Comparison of ENCODE assay signal across 12 cellular contexts in the genomic region with DNA sequence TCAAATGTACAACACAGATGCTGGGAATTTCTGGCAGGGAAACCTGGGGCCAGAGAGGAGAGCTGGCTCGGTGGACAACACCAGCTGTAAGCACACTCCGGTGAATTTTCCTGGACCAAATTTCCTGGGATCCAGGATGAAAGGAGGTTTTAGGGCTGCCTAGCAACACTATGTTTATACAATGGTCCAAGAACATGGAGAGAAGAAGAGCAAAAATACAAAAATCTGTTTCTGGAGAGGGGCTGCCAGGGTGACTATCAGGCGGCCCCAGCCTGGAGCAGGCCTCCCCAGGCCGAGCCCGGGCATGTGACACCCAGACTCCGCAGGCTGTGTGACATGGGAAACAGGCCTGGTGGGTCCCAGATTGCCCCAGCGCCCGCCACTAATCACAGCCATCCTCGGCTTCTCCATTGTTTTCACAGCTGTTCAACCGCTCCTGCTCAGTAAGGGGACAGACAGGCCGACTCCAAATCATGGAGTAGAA.
DNase-seq lines count a peak whose midpoint lies in the region; ATAC-seq and TF ChIP-seq lines count a peak whose summit lies in the region.
"Had no signal": no experiment of that assay in that cellular context is flagged by ENCODE, and none has a peak within 500 bp of the region (broad histone marks: within the 10 kb centered on the region; RNA-seq: fewer than 3 reads in every experiment).

No MANE protein-coding gene starts in this region.

- no peak overlapping the region for H3K4me3 Mint-ChIP-seq in chondrocyte (ENCODE audit: unreplicated experiment)
- no peak overlapping the region for H3K4me3 Mint-ChIP-seq in immature natural killer cell
- H3K4me3 Mint-ChIP-seq in HFFc6, result no peak overlapping the region
- H3K4me3 Mint-ChIP-seq: naive B cell had no signal

- 81 to 95% methylated on average over 8 to 9 of the region's 11 CpGs for WGBS in mesodermal cell (ENCODE audit: insufficient coverage in 2 of 2), 2 experiments

- intact Hi-C loops in upper lobe of right lung (cut with DNase I), result no loop called here

- no peak for ATAC-seq in upper lobe of right lung

- H3K36me3 Mint-ChIP-seq in chondrocyte (ENCODE audit: low read depth) (peaks cover 2% of the 10 kb centered on the region), immature natural killer cell (no peaks in the 10 kb centered on the region), HFFc6 (ENCODE audit: low read depth) (no peaks in the 10 kb centered on the region)
- H3K36me3 Mint-ChIP-seq: naive B cell had no signal

- no peaks in the 10 kb centered on the region for H3K36me3 ChIP-seq in mesodermal cell (ENCODE audit: control insufficient read depth, insufficient read depth, low read length)
- H3K36me3 ChIP-seq in upper lobe of right lung, result no peaks in the 10 kb centered on the region
- H3K36me3 ChIP-seq: upper lobe of left lung had no signal

- peak overlapping the region; percentile 65 for H3K27ac ChIP-seq in mesodermal cell (ENCODE audit: low read depth, low read length, severe bottlenecking)
- H3K27ac ChIP-seq in upper lobe of right lung, result no peak overlapping the region
- H3K27ac ChIP-seq: upper lobe of left lung had no signal

- DNase-seq in NCI-H1417 (lab: John Stamatoyannopoulos, UW) (peak in 2 of 3 experiments; percentile 63 to 84), NCI-H1417 treated with DMSO at 0.1 percent for 48 hours (lab: John Stamatoyannopoulos, UW) (no peak), chondrocyte (ENCODE audit: low spot score) (no peak), upper lobe of right lung (peak; percentile 53), immature natural killer cell (no peak), HFFc6 (no peak), AG08396 (ENCODE audit: low spot score) (no peak)
- DNase-seq: activated CD4-positive, alpha-beta T cell treated with anti-CD3 and anti-CD28 coated beads, Interleukin-2, amount 50 U/mL, for 48 hours; naive B cell; stimulated activated CD4-positive, alpha-beta T cell treated with anti-CD3 and anti-CD28 coated beads, Interleukin-12 subunit alpha, Interleukin-12 subunit beta, amount 100 ng/mL, for 4 hours had no signal

- peaks cover 15% of the 10 kb centered on the region for H3K4me1 Mint-ChIP-seq in chondrocyte (ENCODE audit: low read depth)
- peaks cover 2 to 6% of the 10 kb centered on the region in 2 donors for H3K4me1 Mint-ChIP-seq in immature natural killer cell
- H3K4me1 Mint-ChIP-seq in HFFc6 (ENCODE audit: low read depth), result no peaks in the 10 kb centered on the region
- H3K4me1 Mint-ChIP-seq: naive B cell had no signal

- H3K9me3 ChIP-seq in mesodermal cell (ENCODE audit: control insufficient read depth, low read length), result no peaks in the 10 kb centered on the region
- no peaks in the 10 kb centered on the region for H3K9me3 ChIP-seq in upper lobe of right lung
- H3K9me3 ChIP-seq: upper lobe of left lung had no signal

- peak overlapping the region; percentile 87 for H3K27ac Mint-ChIP-seq in chondrocyte (ENCODE audit: unreplicated experiment)
- no peak overlapping the region for H3K27ac Mint-ChIP-seq in immature natural killer cell
- no peak overlapping the region for H3K27ac Mint-ChIP-seq in HFFc6

- H3K27me3 Mint-ChIP-seq in chondrocyte (ENCODE audit: low read depth) (no peaks in the 10 kb centered on the region), immature natural killer cell (ENCODE audit: low read depth in 3 of 3) (peaks cover 0 to 2% (median 1%) of the 10 kb centered on the region in 3 donors), HFFc6 (ENCODE audit: insufficient read depth) (no peaks in the 10 kb centered on the region)
- H3K27me3 Mint-ChIP-seq: naive B cell had no signal

- H3K4me1 ChIP-seq in mesodermal cell (ENCODE audit: control insufficient read depth, insufficient read depth, low read length, poor library complexity, severe bottlenecking) (no peaks in the 10 kb centered on the region), upper lobe of right lung (no peaks in the 10 kb centered on the region)
- H3K4me1 ChIP-seq: upper lobe of left lung had no signal

- no peaks in the 10 kb centered on the region for H3K27me3 ChIP-seq in upper lobe of right lung
- H3K27me3 ChIP-seq: upper lobe of left lung had no signal

- peaks cover 3% of the 10 kb centered on the region for H3K9me3 Mint-ChIP-seq in chondrocyte (ENCODE audit: low read depth)
- H3K9me3 Mint-ChIP-seq in immature natural killer cell, result peaks cover 0 to 4% (median 0%) of the 10 kb centered on the region in 6 donors
- peaks cover 35% of the 10 kb centered on the region for H3K9me3 Mint-ChIP-seq in HFFc6

- TF ChIP-seq CTCF in chondrocyte (IDR thresholded peaks at IDR 0.05) (no peak), upper lobe of right lung (IDR thresholded peaks at IDR 0.05) (no peak), HFFc6 (IDR thresholded peaks at IDR 0.05) (no peak)

- no peak overlapping the region for H3K4me3 ChIP-seq in mesodermal cell (ENCODE audit: extremely low read depth, insufficient read depth, low read length, poor library complexity, severe bottlenecking)
- no peak overlapping the region for H3K4me3 ChIP-seq in upper lobe of right lung
- H3K4me3 ChIP-seq: upper lobe of left lung had no signal

Comparison
In these comparisons a context has a peak if more than half of its experiments do, and no peak if none do; other contexts are left out.
1. DNase-seq: peak in NCI-H1417 (2 of 3) and upper lobe of right lung (single experiment); none in NCI-H1417 treated with DMSO at 0.1 percent for 48 hours (single experiment), chondrocyte (single experiment), immature natural killer cell (0 of 3), HFFc6 (single experiment) and AG08396 (single experiment).